10 cellular contexts compared by ENCODE assay signal in the genomic region with DNA sequence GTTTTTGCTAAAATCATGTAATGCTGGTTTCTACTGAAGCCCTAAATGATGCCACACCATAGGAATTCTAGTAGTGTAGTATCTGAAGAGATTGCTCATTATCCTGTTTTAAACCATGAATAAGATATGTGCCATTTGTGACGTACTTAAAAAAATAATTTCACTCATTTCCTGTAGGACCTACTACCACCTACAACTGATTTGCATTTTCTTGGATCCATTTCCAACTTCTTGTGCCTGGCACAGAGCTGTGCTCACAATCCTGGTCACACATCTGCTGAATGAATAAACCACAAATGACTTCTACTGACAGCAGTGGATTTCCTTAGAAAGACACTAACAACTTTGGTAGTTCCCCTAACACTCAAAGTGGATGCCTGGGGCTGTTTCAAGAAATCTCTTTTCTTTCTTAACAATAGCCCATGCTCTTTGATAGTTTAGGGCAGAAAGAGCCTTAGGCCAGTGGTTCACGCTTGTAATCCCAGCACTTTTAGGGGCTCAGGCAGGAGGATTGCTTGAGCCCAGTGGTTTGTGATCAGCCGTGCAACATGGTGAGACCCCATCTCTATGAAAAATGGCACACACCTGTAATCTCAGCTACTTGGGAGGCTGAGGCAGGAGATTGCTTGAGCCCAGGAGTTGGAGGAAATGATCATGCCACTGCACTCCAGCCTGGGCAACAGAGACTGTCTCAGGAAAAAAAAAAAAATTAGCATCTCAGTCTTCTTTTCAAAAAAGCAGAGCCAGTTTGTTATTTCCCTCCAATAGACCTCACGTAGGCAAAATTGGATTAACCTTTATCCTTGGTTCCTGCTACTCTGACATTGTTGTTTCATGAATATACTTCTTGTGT. TPM values are rescaled to one million over a fixed set of nuclear protein-coding genes. Genes with fewer than 3 reads are reported as not detected.
DNase-seq lines count a peak whose midpoint lies in the region; ATAC-seq and TF ChIP-seq lines count a peak whose summit lies in the region.
"Had no signal": no experiment of that assay in that cellular context is flagged by ENCODE, and none has a peak within 500 bp of the region (broad histone marks: within the 10 kb centered on the region; RNA-seq: fewer than 3 reads in every experiment).

No MANE protein-coding gene starts in this region.

- H3K4me2 ChIP-seq in SK-N-SH: no peak overlapping the region

- no peak for TF ChIP-seq RAD21 in SK-N-SH (IDR thresholded peaks at IDR 0.05; ENCODE audit: low read length)

- H3K36me3 ChIP-seq in SK-N-SH (replicated peaks in 1 of 2; ENCODE audit: control insufficient read depth in 1 of 2, insufficient read depth in 2 of 2, low read length in 1 of 2): no peaks in the 10 kb centered on the region

- no peak overlapping the region for H3K4me3 ChIP-seq in AG04449 (ENCODE audit: low read depth, low read length)
- H3K4me3 ChIP-seq in SK-N-SH (ENCODE audit: low read depth in 2 of 2, low read length in 1 of 2): no peak overlapping the region
- H3K4me3 ChIP-seq in fibroblast of mammary gland (ENCODE audit: control insufficient read depth, low read depth, low read length): no peak overlapping the region

- WGBS in SK-N-SH (ENCODE audit: low lambda C conversion rate): 73% methylated on average over 4 of the region's 4 CpGs

- no peaks in the 10 kb centered on the region; a peak in 1 of 4 replicates for H3K4me1 ChIP-seq in SK-N-SH (ENCODE audit: control insufficient read depth in 1 of 2, insufficient read depth in 2 of 2, low read depth in 1 of 2, low read length in 1 of 2)
- H3K4me1 ChIP-seq: Caco-2 had no signal

- H3K9me2 ChIP-seq in SK-N-SH: no peaks in the 10 kb centered on the region

- H3F3A ChIP-seq in SK-N-SH (replicated peaks; ENCODE audit: insufficient read depth): peaks cover 3% of the 10 kb centered on the region

- no peak for ATAC-seq in HG03135 (IDR thresholded peaks at IDR 0.05; ENCODE audit: unreplicated experiment)
- ATAC-seq in left lobe of liver: no peak

- no peaks in the 10 kb centered on the region for H4K20me1 ChIP-seq in SK-N-SH (ENCODE audit: insufficient read depth)

- TF ChIP-seq CTCF in AG04449 (IDR thresholded peaks at IDR 0.05; ENCODE audit: insufficient read depth, low read length, missing control alignments) (no peak), GM10266 (IDR thresholded peaks at IDR 0.05; ENCODE audit: control insufficient read depth, insufficient read depth, low read depth, missing control alignments) (no peak), SK-N-SH (IDR thresholded peaks at IDR 0.05) (no peak), fibroblast of mammary gland (conservative IDR thresholded peaks at IDR 0.05; ENCODE audit: control insufficient read depth, insufficient read depth, low read depth, low read length) (no peak)

- CTCF ChIA-PET in AG04449 (lab: Yijun Ruan, JAX) (interaction anchor here (1.2 to 1.9 kb wide), 3 partner anchors 11 to 48 kb away, joined by 4 read pairs; no protein-coding TSS in a partner anchor), SK-N-SH (lab: Yijun Ruan, JAX) (no interaction called here)

- peak; percentile 56 for DNase-seq in AG04449 (ENCODE audit: low read depth, low spot score)
- DNase-seq in GM10266 (ENCODE audit: extremely low spot score): peak; percentile 32
- no peak for DNase-seq in SK-N-SH
- peak; percentile 64 for DNase-seq in fibroblast of mammary gland (ENCODE audit: low read depth)
- no peak for DNase-seq in left lobe of liver (ENCODE audit: low spot score)
- no peak for DNase-seq in NCI-H1092 (lab: John Stamatoyannopoulos, UW)
- no peak for DNase-seq in NCI-H128 (lab: John Stamatoyannopoulos, UW; ENCODE audit: unreplicated experiment)
- DNase-seq: Caco-2, caudate nucleus had no signal

- no peaks in the 10 kb centered on the region for H3K9me3 ChIP-seq in SK-N-SH
- H3K9me3 ChIP-seq: Caco-2 had no signal

- POLR2A ChIA-PET in AG04449 (lab: Yijun Ruan, JAX) (interaction anchor here (0.9 kb wide), 1 partner anchor 41 kb away, joined by 3 read pairs; no protein-coding TSS in a partner anchor), SK-N-SH (lab: Yijun Ruan, JAX) (no interaction called here)

- H3K27me3 ChIP-seq in SK-N-SH (ENCODE audit: insufficient read depth): no peaks in the 10 kb centered on the region

- H3K27ac ChIP-seq in SK-N-SH (ENCODE audit: low read depth in 2 of 2, low read length in 1 of 2): peak overlapping the region in 1 of 2 experiments; percentile 27; a peak in 1 of 4 replicates

- H3K79me2 ChIP-seq in SK-N-SH (ENCODE audit: insufficient read depth): no peaks in the 10 kb centered on the region

- H2AFZ ChIP-seq in SK-N-SH (ENCODE audit: low read depth): 0 out of 2 replicates have a peak overlapping the region, but pooled peaks have one; percentile 19

- no peak for TF ChIP-seq EP300 in SK-N-SH (IDR thresholded peaks at IDR 0.05; ENCODE audit: borderline replicate concordance in 1 of 2, low read depth in 1 of 2, low read length in 1 of 2)

- no peak overlapping the region for H3K9ac ChIP-seq in SK-N-SH

TF ChIP-seq in SK-N-SH, 30 proteins besides CTCF, POLR2A, EP300 and RAD21:
- no peak for TF ChIP-seq JUND (IDR thresholded peaks at IDR 0.05)
- TF ChIP-seq ELF1 (IDR thresholded peaks at IDR 0.05): no peak
- TF ChIP-seq RFX5 (IDR thresholded peaks at IDR 0.05; ENCODE audit: low read length): no peak
- no peak for TF ChIP-seq SIN3A (IDR thresholded peaks at IDR 0.05; ENCODE audit: borderline replicate concordance, low read depth, low read length)
- no peak for TF ChIP-seq EZH2phosphoT487 (IDR thresholded peaks at IDR 0.05; ENCODE audit: borderline replicate concordance, low read depth)
- TF ChIP-seq TEAD4 (IDR thresholded peaks at IDR 0.05; ENCODE audit: borderline replicate concordance, insufficient read depth): no peak
- no peak for TF ChIP-seq TAF1 (IDR thresholded peaks at IDR 0.05; ENCODE audit: borderline replicate concordance, low read depth, low read length)
- TF ChIP-seq RCOR1 (IDR thresholded peaks at IDR 0.05; ENCODE audit: low read length): no peak

RNA-seq across cellular contexts. Expression of a gene that starts 13.0 kb away (rescaled TPM):
- 0.76 and 0.86 TPM in 2 replicates for polyA plus RNA-seq in SK-N-SH (2012; rRNA removed)
- 0.50 and 0.68 TPM in 2 replicates for polyA plus RNA-seq in SK-N-SH (2012; cell fraction: cytosol; rRNA removed)
- polyA plus RNA-seq in SK-N-SH (2012; cell fraction: nucleus; rRNA removed): 2.2 and 2.4 TPM in 2 replicates
- 0.28 TPM for total RNA-seq in left lobe of liver

Comparison
In these comparisons a context has a peak if more than half of its experiments do, and no peak if none do; other contexts are left out.
1. DNase-seq: peak in AG04449 (single experiment), GM10266 (single experiment) and fibroblast of mammary gland (single experiment); none in SK-N-SH (single experiment), left lobe of liver (single experiment), NCI-H1092 (single experiment) and NCI-H128 (single experiment).